Comparison of ENCODE assay signal across 14 cellular contexts in the genomic region with DNA sequence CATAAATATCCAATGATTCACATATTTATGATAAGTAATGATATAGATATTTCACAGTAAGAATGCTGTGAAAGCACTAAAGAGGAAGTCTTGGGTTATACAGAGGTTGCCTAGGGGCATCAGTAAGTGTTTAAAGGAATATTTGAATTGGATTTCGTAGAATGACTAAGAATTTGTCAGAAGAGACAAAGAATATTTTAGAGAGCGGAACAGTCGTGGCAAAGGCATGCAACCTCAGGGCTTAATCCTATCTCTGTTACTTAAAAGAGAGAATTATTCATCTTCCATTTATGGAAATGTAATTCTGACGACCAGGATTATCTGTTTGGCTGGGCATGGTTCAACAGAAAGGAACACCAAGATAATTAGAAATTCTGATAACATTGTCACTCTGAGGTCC.
DNase-seq lines count a peak whose midpoint lies in the region; ATAC-seq and TF ChIP-seq lines count a peak whose summit lies in the region.
"Had no signal": no experiment of that assay in that cellular context is flagged by ENCODE, and none has a peak within 500 bp of the region (broad histone marks: within the 10 kb centered on the region; RNA-seq: fewer than 3 reads in every experiment).

No MANE protein-coding gene starts in this region.

- H3K27ac ChIP-seq in SJSA1 (peak overlapping the region; percentile 61), smooth muscle cell (ENCODE audit: low read depth) (peak overlapping the region; percentile 88)
- H3K27ac ChIP-seq: ovary had no signal

- peak overlapping the region; percentile 44 for H3K4me2 ChIP-seq in smooth muscle cell

- H3K9me3 ChIP-seq in SJSA1 (replicated peaks): no peaks in the 10 kb centered on the region
- H3K9me3 ChIP-seq in smooth muscle cell (replicated peaks; ENCODE audit: low read depth): no peaks in the 10 kb centered on the region
- H3K9me3 ChIP-seq: heart right ventricle, ovary had no signal

- no peaks in the 10 kb centered on the region for H4K20me1 ChIP-seq in smooth muscle cell (ENCODE audit: low read depth)

- no peaks in the 10 kb centered on the region for H3F3A ChIP-seq in smooth muscle cell (ENCODE audit: low read depth)

- no peak for TF ChIP-seq CTCF in smooth muscle cell (IDR thresholded peaks at IDR 0.05; ENCODE audit: borderline replicate concordance, insufficient read depth, poor library complexity, severe bottlenecking)

- no peak overlapping the region for H3K9ac ChIP-seq in smooth muscle cell (ENCODE audit: low read depth)

- no peak overlapping the region for H3K4me3 ChIP-seq in SJSA1
- H3K4me3 ChIP-seq in smooth muscle cell: no peak overlapping the region
- H3K4me3 ChIP-seq: heart right ventricle, ovary had no signal

- no peak for ATAC-seq in GM21381 (IDR thresholded peaks at IDR 0.05; ENCODE audit: unreplicated experiment)
- ATAC-seq: activated naive CD4-positive, alpha-beta T cell treated with anti-CD3 and anti-CD28 coated beads, Interleukin-2, amount 50 U/mL, for 72 hours; heart right ventricle had no signal

- 3% methylated on average over 4 of the region's 4 CpGs for WGBS in smooth muscle cell (ENCODE audit: low lambda C conversion rate)

- H3K79me2 ChIP-seq in smooth muscle cell (ENCODE audit: low read depth): no peaks in the 10 kb centered on the region

- no peak overlapping the region for H2AFZ ChIP-seq in smooth muscle cell (ENCODE audit: low read depth)

- DNase-seq in NOMO-1 treated with DMSO at 0.1 percent for 48 hours (lab: John Stamatoyannopoulos, UW; ENCODE audit: unreplicated experiment) (peak; percentile 5), NOMO-1 (lab: John Stamatoyannopoulos, UW; ENCODE audit: unreplicated experiment in 2 of 2) (no peak), SJSA1 (ENCODE audit: low read depth in 1 of 2, low spot score in 2 of 2) (peak in 1 of 2 experiments; percentile 48), erythroblast (lab: John Stamatoyannopoulos, UW) (peak; percentile 17 to 19), smooth muscle cell (lab: John Stamatoyannopoulos, UW; ENCODE audit: unreplicated experiment) (no peak), cortex of kidney (lab: John Stamatoyannopoulos, UW) (no peak)
- DNase-seq in stimulated activated CD4-positive, alpha-beta T cell treated with anti-CD3 and anti-CD28 coated beads, Interleukin-12 subunit alpha, Interleukin-12 subunit beta, amount 100 ng/mL, for 4 hours: no peak
- DNase-seq: 8988T, DMS53, heart right ventricle, NCI-H2029 treated with DMSO at 0.1 percent for 48 hours, ovary had no signal

- H3K27me3 ChIP-seq in SJSA1 (replicated peaks) (no peaks in the 10 kb centered on the region), smooth muscle cell (ENCODE audit: low read depth) (no peaks in the 10 kb centered on the region)
- H3K27me3 ChIP-seq: heart right ventricle, ovary had no signal

- TF ChIP-seq POLR2A in erythroblast (IDR thresholded peaks at IDR 0.05; ENCODE audit: low read length): no peak

- H3K4me1 ChIP-seq in SJSA1 (replicated peaks) (peaks cover 32% of the 10 kb centered on the region), smooth muscle cell (ENCODE audit: low read depth) (peaks cover 20% of the 10 kb centered on the region)

- no peaks in the 10 kb centered on the region for H3K36me3 ChIP-seq in SJSA1
- no peaks in the 10 kb centered on the region for H3K36me3 ChIP-seq in smooth muscle cell (ENCODE audit: low read depth)
- H3K36me3 ChIP-seq: heart right ventricle, ovary had no signal

Comparison
In these comparisons a context has a peak if more than half of its experiments do, and no peak if none do; other contexts are left out.
1. DNase-seq: peak in NOMO-1 treated with DMSO at 0.1 percent for 48 hours (single experiment) and erythroblast (2 of 2); none in NOMO-1 (0 of 2), smooth muscle cell (single experiment), stimulated activated CD4-positive, alpha-beta T cell treated with anti-CD3 and anti-CD28 coated beads, Interleukin-12 subunit alpha, Interleukin-12 subunit beta, amount 100 ng/mL, for 4 hours (single experiment) and cortex of kidney (single experiment).